In genomic region chr1:11781298-11781697, GRCh38 we compare ENCODE assay signal across 24 cellular contexts. TPM values are rescaled to one million over a fixed set of nuclear protein-coding genes. Genes with fewer than 3 reads are reported as not detected.
"Had no signal": no experiment of that assay in that cellular context is flagged by ENCODE, and none has a peak within 500 bp of the region (broad histone marks: within the 10 kb centered on the region; RNA-seq: fewer than 3 reads in every experiment).

No MANE protein-coding gene starts in this region.

- H3K4me3 Mint-ChIP-seq: activated CD4-positive, alpha-beta T cell treated with anti-CD3 and anti-CD28 coated beads, Interleukin-2, amount 10 ng/mL, durations not matched to agents 24 days and 14 days; activated CD8-positive, alpha-beta T cell treated with anti-CD3 and anti-CD28 coated beads for 36 hours; activated T-cell treated with anti-CD3 and anti-CD28 coated beads, Interleukin-2, amount 50 U/mL, for 24 hours; central memory CD8-positive, alpha-beta T cell; memory B cell; naive thymus-derived CD4-positive, alpha-beta T cell; stimulated activated effector memory CD8-positive, alpha-beta T cell treated with anti-CD3 and anti-CD28 coated beads, Interleukin-12 subunit alpha, Interleukin-12 subunit beta, amount 100 ng/mL, for 72 hours; T-cell had no signal

- H3K36me3 Mint-ChIP-seq: memory B cell; naive thymus-derived CD4-positive, alpha-beta T cell; stimulated activated effector memory CD8-positive, alpha-beta T cell treated with anti-CD3 and anti-CD28 coated beads, Interleukin-12 subunit alpha, Interleukin-12 subunit beta, amount 100 ng/mL, for 72 hours; T-cell had no signal

- H3K27ac ChIP-seq: brain microvascular endothelial cell, colonic mucosa, ovary, right lobe of liver, stomach, thoracic aorta had no signal

- H3K4me1 Mint-ChIP-seq: central memory CD8-positive, alpha-beta T cell; stimulated activated effector memory CD8-positive, alpha-beta T cell treated with anti-CD3 and anti-CD28 coated beads, Interleukin-12 subunit alpha, Interleukin-12 subunit beta, amount 100 ng/mL, for 72 hours had no signal

- H3K4me3 ChIP-seq: colonic mucosa, ovary, right lobe of liver, stomach, thoracic aorta had no signal

- H3K27ac Mint-ChIP-seq: activated CD4-positive, alpha-beta T cell treated with anti-CD3 and anti-CD28 coated beads, Interleukin-2, amount 10 ng/mL, durations not matched to agents 24 days and 14 days; activated CD8-positive, alpha-beta T cell treated with anti-CD3 and anti-CD28 coated beads for 36 hours; activated T-cell treated with anti-CD3 and anti-CD28 coated beads, Interleukin-2, amount 50 U/mL, for 24 hours; activated T-helper 2 cell treated with anti-CD3 and anti-CD28 coated beads, Interferon-gamma antibody, Interleukin-2, Interleukin-4, amounts not matched to agents 10 μg/mL and 5 μg/mL and 100 μg/mL, durations not matched to agents 14 hours and 24 hours and 36 hours; memory B cell; stimulated activated effector memory CD8-positive, alpha-beta T cell treated with anti-CD3 and anti-CD28 coated beads, Interleukin-12 subunit alpha, Interleukin-12 subunit beta, amount 100 ng/mL, for 72 hours; T-cell had no signal

- H3K4me1 ChIP-seq: colonic mucosa had no signal

- H3K9me3 Mint-ChIP-seq: activated CD4-positive, alpha-beta T cell treated with anti-CD3 and anti-CD28 coated beads, Interleukin-2, amount 10 ng/mL, durations not matched to agents 24 days and 14 days; activated CD8-positive, alpha-beta T cell treated with anti-CD3 and anti-CD28 coated beads for 36 hours; activated T-cell treated with anti-CD3 and anti-CD28 coated beads, Interleukin-2, amount 50 U/mL, for 24 hours; activated T-helper 2 cell treated with anti-CD3 and anti-CD28 coated beads, Interferon-gamma antibody, Interleukin-2, Interleukin-4, amounts not matched to agents 10 μg/mL and 5 μg/mL and 100 μg/mL, durations not matched to agents 14 hours and 24 hours and 36 hours; central memory CD8-positive, alpha-beta T cell; memory B cell; naive thymus-derived CD4-positive, alpha-beta T cell; stimulated activated effector memory CD8-positive, alpha-beta T cell treated with anti-CD3 and anti-CD28 coated beads, Interleukin-12 subunit alpha, Interleukin-12 subunit beta, amount 100 ng/mL, for 72 hours; T-cell had no signal

- H3K27me3 ChIP-seq: brain microvascular endothelial cell, colonic mucosa, ovary, right lobe of liver, stomach had no signal

- ATAC-seq: activated CD8-positive, alpha-beta T cell treated with anti-CD3 and anti-CD28 coated beads for 36 hours; naive thymus-derived CD4-positive, alpha-beta T cell; right lobe of liver; stimulated activated effector memory CD8-positive, alpha-beta T cell treated with anti-CD3 and anti-CD28 coated beads, Interleukin-12 subunit alpha, Interleukin-12 subunit beta, amount 100 ng/mL, for 72 hours; T-cell had no signal

- H3K36me3 ChIP-seq: brain microvascular endothelial cell, colonic mucosa, ovary, right lobe of liver, stomach, thoracic aorta had no signal

- H3K27me3 Mint-ChIP-seq: activated CD4-positive, alpha-beta T cell treated with anti-CD3 and anti-CD28 coated beads, Interleukin-2, amount 10 ng/mL, durations not matched to agents 24 days and 14 days; activated CD8-positive, alpha-beta T cell treated with anti-CD3 and anti-CD28 coated beads for 36 hours; activated T-cell treated with anti-CD3 and anti-CD28 coated beads, Interleukin-2, amount 50 U/mL, for 24 hours; central memory CD8-positive, alpha-beta T cell; naive thymus-derived CD4-positive, alpha-beta T cell; T-cell had no signal

- DNase-seq: activated CD4-positive, alpha-beta T cell treated with anti-CD3 and anti-CD28 coated beads, Interleukin-2, amount 10 ng/mL, durations not matched to agents 24 days and 14 days; activated CD8-positive, alpha-beta T cell treated with anti-CD3 and anti-CD28 coated beads for 36 hours; activated naive CD4-positive, alpha-beta T cell treated with Interleukin-2 at 50 U/mL for 16 hours; activated T-cell treated with anti-CD3 and anti-CD28 coated beads, Interleukin-2, amount 50 U/mL, for 24 hours; anterior cingulate cortex; brain microvascular endothelial cell; colonic mucosa; naive thymus-derived CD4-positive, alpha-beta T cell; ovary; right lobe of liver; stimulated activated CD4-positive, alpha-beta T cell treated with anti-CD3 and anti-CD28 coated beads, Interleukin-4, amount 100 ng/mL, for 24 hours; stomach; T-cell had no signal

- H3K9me3 ChIP-seq: colonic mucosa, ovary, right lobe of liver, stomach, thoracic aorta had no signal

RNA-seq across cellular contexts. Expression of gene C1orf167, which starts 19.3 kb away (rescaled TPM):
- total RNA-seq: activated CD4-positive, alpha-beta T cell treated with anti-CD3 and anti-CD28 coated beads, Interleukin-2, amount 10 ng/mL, durations not matched to agents 24 days and 14 days; activated CD8-positive, alpha-beta T cell treated with anti-CD3 and anti-CD28 coated beads for 36 hours; activated T-helper 2 cell treated with anti-CD3 and anti-CD28 coated beads, Interferon-gamma antibody, Interleukin-2, Interleukin-4, amounts not matched to agents 10 μg/mL and 5 μg/mL and 100 μg/mL, durations not matched to agents 14 hours and 24 hours and 36 hours; colonic mucosa; epithelial cell of proximal tubule; frontal cortex; kidney epithelial cell; liver; mononuclear cell; pulmonary artery endothelial cell; right lobe of liver; T-cell had no signal
